In the genomic region with DNA sequence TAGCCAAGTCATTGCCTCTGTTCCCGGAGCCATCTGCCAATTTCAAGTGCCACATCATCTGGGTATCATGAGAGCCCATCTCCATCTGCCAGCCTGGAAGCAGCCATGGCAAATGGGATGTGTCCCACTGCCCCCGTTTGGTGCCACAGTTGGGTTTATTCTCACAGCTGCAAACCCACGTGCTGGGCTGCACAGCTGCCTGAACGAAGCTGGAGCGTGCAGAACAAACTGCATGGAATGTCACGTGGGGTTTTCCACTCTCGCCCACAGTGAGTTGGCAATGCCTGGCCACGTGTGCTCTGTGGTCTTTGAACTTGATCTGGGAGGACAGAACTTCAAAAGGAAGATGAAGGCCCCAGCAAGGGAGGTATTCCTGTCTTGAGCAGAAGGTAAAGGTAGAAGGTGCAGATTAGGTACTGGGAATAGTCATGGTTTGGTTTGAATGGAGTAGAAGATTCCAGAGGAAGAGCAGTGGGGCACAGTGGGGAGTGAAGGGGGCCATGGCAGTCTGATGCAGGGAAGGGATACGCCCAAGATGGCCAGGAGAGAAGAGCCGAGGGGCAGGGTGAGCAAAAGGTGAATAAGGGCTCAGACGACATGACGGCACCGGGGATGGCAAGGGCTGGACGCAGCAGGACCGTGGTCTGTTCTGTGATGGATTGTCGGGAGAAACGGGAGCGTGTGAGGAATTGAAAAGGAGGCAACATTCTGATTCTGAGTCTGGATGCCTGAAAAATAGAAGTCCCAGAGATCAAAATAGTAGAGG, we compare ENCODE assay signal across 2 cellular contexts.
TF ChIP-seq lines count a peak whose summit lies in the region.

No MANE protein-coding gene starts in this region.

TF ChIP-seq in HepG2, 621 proteins besides CTCF, POLR2A, EP300 and RAD21 (continued from another document):
- TF ChIP-seq, protein P1, sequence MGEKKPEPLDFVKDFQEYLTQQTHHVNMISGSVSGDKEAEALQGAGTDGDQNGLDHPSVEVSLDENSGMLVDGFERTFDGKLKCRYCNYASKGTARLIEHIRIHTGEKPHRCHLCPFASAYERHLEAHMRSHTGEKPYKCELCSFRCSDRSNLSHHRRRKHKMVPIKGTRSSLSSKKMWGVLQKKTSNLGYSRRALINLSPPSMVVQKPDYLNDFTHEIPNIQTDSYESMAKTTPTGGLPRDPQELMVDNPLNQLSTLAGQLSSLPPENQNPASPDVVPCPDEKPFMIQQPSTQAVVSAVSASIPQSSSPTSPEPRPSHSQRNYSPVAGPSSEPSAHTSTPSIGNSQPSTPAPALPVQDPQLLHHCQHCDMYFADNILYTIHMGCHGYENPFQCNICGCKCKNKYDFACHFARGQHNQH (CRISPR knock-in tag; IDR thresholded peaks at IDR 0.05) = no peak
- TF ChIP-seq ZFP36 (IDR thresholded peaks at IDR 0.05; ENCODE audit: borderline replicate concordance, low read depth, low read length, partially characterized antibody) (no peak), ZNF205 (CRISPR knock-in tag; IDR thresholded peaks at IDR 0.05) (no peak), MYC (CRISPR knock-in tag; IDR thresholded peaks at IDR 0.05; ENCODE audit: borderline replicate concordance) (0 out of 2 replicates have a peak, but pooled peaks have one; percentile 15), REXO4 (CRISPR knock-in tag; IDR thresholded peaks at IDR 0.05; ENCODE audit: borderline replicate concordance) (no peak), JUND (CRISPR knock-in tag; IDR thresholded peaks at IDR 0.05) (no peak), RFX5 (IDR thresholded peaks at IDR 0.05; ENCODE audit: low read depth, low read length) (no peak), HMG20A (CRISPR knock-in tag; IDR thresholded peaks at IDR 0.05; ENCODE audit: borderline replicate concordance) (no peak), ZNF780A (CRISPR knock-in tag; IDR thresholded peaks at IDR 0.05) (no peak)
- TF ChIP-seq, protein P2, sequence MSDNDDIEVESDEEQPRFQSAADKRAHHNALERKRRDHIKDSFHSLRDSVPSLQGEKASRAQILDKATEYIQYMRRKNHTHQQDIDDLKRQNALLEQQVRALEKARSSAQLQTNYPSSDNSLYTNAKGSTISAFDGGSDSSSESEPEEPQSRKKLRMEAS (IDR thresholded peaks at IDR 0.05) = peak; percentile 51; the same call in 1 of the 2 replicates
- TF ChIP-seq, protein P3, sequence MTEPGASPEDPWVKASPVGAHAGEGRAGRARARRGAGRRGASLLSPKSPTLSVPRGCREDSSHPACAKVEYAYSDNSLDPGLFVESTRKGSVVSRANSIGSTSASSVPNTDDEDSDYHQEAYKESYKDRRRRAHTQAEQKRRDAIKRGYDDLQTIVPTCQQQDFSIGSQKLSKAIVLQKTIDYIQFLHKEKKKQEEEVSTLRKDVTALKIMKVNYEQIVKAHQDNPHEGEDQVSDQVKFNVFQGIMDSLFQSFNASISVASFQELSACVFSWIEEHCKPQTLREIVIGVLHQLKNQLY (CRISPR knock-in tag; IDR thresholded peaks at IDR 0.05) = no peak
- TF ChIP-seq, protein P4, sequence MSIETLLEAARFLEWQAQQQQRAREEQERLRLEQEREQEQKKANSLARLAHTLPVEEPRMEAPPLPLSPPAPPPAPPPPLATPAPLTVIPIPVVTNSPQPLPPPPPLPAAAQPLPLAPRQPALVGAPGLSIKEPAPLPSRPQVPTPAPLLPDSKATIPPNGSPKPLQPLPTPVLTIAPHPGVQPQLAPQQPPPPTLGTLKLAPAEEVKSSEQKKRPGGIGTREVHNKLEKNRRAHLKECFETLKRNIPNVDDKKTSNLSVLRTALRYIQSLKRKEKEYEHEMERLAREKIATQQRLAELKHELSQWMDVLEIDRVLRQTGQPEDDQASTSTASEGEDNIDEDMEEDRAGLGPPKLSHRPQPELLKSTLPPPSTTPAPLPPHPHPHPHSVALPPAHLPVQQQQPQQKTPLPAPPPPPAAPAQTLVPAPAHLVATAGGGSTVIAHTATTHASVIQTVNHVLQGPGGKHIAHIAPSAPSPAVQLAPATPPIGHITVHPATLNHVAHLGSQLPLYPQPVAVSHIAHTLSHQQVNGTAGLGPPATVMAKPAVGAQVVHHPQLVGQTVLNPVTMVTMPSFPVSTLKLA (IDR thresholded peaks at IDR 0.05) = peak; percentile 72
- TF ChIP-seq, protein P5, sequence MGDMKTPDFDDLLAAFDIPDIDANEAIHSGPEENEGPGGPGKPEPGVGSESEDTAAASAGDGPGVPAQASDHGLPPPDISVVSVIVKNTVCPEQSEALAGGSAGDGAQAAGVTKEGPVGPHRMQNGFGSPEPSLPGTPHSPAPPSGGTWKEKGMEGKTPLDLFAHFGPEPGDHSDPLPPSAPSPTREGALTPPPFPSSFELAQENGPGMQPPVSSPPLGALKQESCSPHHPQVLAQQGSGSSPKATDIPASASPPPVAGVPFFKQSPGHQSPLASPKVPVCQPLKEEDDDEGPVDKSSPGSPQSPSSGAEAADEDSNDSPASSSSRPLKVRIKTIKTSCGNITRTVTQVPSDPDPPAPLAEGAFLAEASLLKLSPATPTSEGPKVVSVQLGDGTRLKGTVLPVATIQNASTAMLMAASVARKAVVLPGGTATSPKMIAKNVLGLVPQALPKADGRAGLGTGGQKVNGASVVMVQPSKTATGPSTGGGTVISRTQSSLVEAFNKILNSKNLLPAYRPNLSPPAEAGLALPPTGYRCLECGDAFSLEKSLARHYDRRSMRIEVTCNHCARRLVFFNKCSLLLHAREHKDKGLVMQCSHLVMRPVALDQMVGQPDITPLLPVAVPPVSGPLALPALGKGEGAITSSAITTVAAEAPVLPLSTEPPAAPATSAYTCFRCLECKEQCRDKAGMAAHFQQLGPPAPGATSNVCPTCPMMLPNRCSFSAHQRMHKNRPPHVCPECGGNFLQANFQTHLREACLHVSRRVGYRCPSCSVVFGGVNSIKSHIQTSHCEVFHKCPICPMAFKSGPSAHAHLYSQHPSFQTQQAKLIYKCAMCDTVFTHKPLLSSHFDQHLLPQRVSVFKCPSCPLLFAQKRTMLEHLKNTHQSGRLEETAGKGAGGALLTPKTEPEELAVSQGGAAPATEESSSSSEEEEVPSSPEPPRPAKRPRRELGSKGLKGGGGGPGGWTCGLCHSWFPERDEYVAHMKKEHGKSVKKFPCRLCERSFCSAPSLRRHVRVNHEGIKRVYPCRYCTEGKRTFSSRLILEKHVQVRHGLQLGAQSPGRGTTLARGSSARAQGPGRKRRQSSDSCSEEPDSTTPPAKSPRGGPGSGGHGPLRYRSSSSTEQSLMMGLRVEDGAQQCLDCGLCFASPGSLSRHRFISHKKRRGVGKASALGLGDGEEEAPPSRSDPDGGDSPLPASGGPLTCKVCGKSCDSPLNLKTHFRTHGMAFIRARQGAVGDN (CRISPR knock-in tag; IDR thresholded peaks at IDR 0.05) = peak; percentile 18; the same call in 1 of the 2 replicates
- TF ChIP-seq, protein P6, sequence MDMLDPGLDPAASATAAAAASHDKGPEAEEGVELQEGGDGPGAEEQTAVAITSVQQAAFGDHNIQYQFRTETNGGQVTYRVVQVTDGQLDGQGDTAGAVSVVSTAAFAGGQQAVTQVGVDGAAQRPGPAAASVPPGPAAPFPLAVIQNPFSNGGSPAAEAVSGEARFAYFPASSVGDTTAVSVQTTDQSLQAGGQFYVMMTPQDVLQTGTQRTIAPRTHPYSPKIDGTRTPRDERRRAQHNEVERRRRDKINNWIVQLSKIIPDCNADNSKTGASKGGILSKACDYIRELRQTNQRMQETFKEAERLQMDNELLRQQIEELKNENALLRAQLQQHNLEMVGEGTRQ (IDR thresholded peaks at IDR 0.05; ENCODE audit: low read depth, low read length) = peak; percentile 62
- TF ChIP-seq, protein P6 (CRISPR knock-in tag; IDR thresholded peaks at IDR 0.05; ENCODE audit: borderline replicate concordance) = no peak

TF ChIP-seq in H1, 55 proteins besides CTCF, POLR2A, EP300 and RAD21 (continued from another document):
- TF ChIP-seq RNF2 (IDR thresholded peaks at IDR 0.05; ENCODE audit: borderline replicate concordance, low read depth, low read length, missing control alignments, poor library complexity, severe bottlenecking) (no peak), SIN3A (conservative IDR thresholded peaks at IDR 0.05 in 1 of 2, IDR thresholded peaks at IDR 0.05 in 1 of 2; ENCODE audit: low read depth in 1 of 2, low read length in 2 of 2) (no peak), SUZ12 (IDR thresholded peaks at IDR 0.05; ENCODE audit: low read length) (no peak), RFX5 (IDR thresholded peaks at IDR 0.05; ENCODE audit: borderline replicate concordance, low read depth, low read length) (no peak), BRCA1 (IDR thresholded peaks at IDR 0.05; ENCODE audit: low read depth, low read length) (no peak), SRF (IDR thresholded peaks at IDR 0.05; ENCODE audit: low read depth, low read length) (no peak), HDAC2 (IDR thresholded peaks at IDR 0.05; ENCODE audit: borderline replicate concordance in 1 of 2, low read depth in 2 of 2, low read length in 2 of 2) (no peak), KDM4A (IDR thresholded peaks at IDR 0.05; ENCODE audit: low read depth, low read length, severe bottlenecking) (no peak), KDM5A (IDR thresholded peaks at IDR 0.05; ENCODE audit: low read length) (no peak), GTF2F1 (IDR thresholded peaks at IDR 0.05; ENCODE audit: borderline replicate concordance, low read depth, low read length) (no peak), HDAC6 (IDR thresholded peaks at IDR 0.05; ENCODE audit: low read depth, low read length) (no peak), RBBP5 (IDR thresholded peaks at IDR 0.05; ENCODE audit: borderline replicate concordance, low read depth, low read length) (no peak), CHD1 (IDR thresholded peaks at IDR 0.05; ENCODE audit: low read depth, low read length) (no peak)
- TF ChIP-seq, protein P6 (IDR thresholded peaks at IDR 0.05; ENCODE audit: low read length) = no peak
- TF ChIP-seq, protein P7, sequence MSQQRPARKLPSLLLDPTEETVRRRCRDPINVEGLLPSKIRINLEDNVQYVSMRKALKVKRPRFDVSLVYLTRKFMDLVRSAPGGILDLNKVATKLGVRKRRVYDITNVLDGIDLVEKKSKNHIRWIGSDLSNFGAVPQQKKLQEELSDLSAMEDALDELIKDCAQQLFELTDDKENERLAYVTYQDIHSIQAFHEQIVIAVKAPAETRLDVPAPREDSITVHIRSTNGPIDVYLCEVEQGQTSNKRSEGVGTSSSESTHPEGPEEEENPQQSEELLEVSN (IDR thresholded peaks at IDR 0.05) = no peak
- TF ChIP-seq, protein P2 (IDR thresholded peaks at IDR 0.05) = no peak
